Comparison of ENCODE assay signal across 25 cellular contexts in the genomic region with DNA sequence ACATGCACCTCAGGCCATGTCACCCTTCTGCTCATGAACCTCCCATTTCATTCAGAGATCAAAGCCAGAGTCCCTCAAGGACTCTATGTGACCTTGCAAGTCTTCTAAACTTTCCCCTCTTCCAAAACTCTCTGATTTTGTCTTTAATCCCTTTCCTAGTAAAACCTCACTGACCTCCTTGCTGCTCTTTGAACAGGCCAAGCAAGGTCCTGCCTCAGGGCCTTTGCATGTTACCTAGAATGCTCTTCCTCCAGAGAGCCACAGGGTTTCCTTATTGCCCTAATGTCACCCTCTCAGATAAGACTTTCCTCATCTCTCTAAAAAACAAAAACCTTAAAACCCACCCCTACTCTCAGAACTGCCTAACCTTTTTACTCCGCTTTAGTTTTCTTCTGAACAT. TPM values are rescaled to one million over a fixed set of nuclear protein-coding genes. Genes with fewer than 3 reads are reported as not detected.
"Had no signal": no experiment of that assay in that cellular context is flagged by ENCODE, and none has a peak within 500 bp of the region (broad histone marks: within the 10 kb centered on the region; RNA-seq: fewer than 3 reads in every experiment).

No MANE protein-coding gene starts in this region.

- ATAC-seq: activated CD8-positive, alpha-beta memory T cell treated with anti-CD3 and anti-CD28 coated beads, Interleukin-2, amount 10 ng/mL, durations not matched to agents 7 days and 5 days; activated naive CD4-positive, alpha-beta T cell treated with anti-CD3 and anti-CD28 coated beads, Interleukin-2, amount 50 U/mL, for 72 hours; PC-3; SK-N-SH treated with all-trans-retinoic acid at 6 μM for 48 hours had no signal

- H3K9me3 ChIP-seq: adrenal gland, SJSA1 had no signal

- H3K27me3 ChIP-seq: adrenal gland, SJSA1 had no signal

- H3K27ac Mint-ChIP-seq: activated CD4-positive, alpha-beta T cell treated with anti-CD3 and anti-CD28 coated beads, Interleukin-2, amount 10 ng/mL, durations not matched to agents 7 days and 5 days; activated T-helper 1 cell treated with anti-CD3 and anti-CD28 coated beads, Interleukin-12 subunit alpha, Interleukin-12 subunit beta, Interleukin-2, Interleukin-4 antibody, amounts not matched to agents 30 ng/mL and 10 ng/mL and 1 ng/mL, durations not matched to agents 14 hours and 24 hours and 36 hours; T-helper 1 cell treated with Interleukin-12 subunit alpha and Interleukin-12 subunit beta and Interleukin-4 antibody, amounts not matched to agents 30 μg/mL and 1 μg/mL, for 36 hours had no signal

- H3K36me3 ChIP-seq: adrenal gland, SJSA1 had no signal

- H3K4me3 ChIP-seq: adrenal gland, SJSA1 had no signal

- H3K9me3 Mint-ChIP-seq: activated T-cell treated with anti-CD3 and anti-CD28 coated beads, Interleukin-2, amount 50 U/mL, for 24 hours had no signal

- H3K27ac ChIP-seq: SJSA1 had no signal

- H3K27me3 Mint-ChIP-seq: activated CD4-positive, alpha-beta T cell treated with anti-CD3 and anti-CD28 coated beads, Interleukin-2, amount 10 ng/mL, durations not matched to agents 7 days and 5 days; activated T-cell treated with anti-CD3 and anti-CD28 coated beads, Interleukin-2, amount 50 U/mL, for 24 hours had no signal

- H3K4me3 Mint-ChIP-seq: activated CD4-positive, alpha-beta T cell treated with anti-CD3 and anti-CD28 coated beads, Interleukin-2, amount 10 ng/mL, durations not matched to agents 7 days and 5 days; activated CD8-positive, alpha-beta memory T cell treated with anti-CD3 and anti-CD28 coated beads, Interleukin-2, amount 10 ng/mL, durations not matched to agents 7 days and 5 days; activated T-cell treated with anti-CD3 and anti-CD28 coated beads, Interleukin-2, amount 50 U/mL, for 24 hours; T-helper 1 cell treated with Interleukin-12 subunit alpha and Interleukin-12 subunit beta and Interleukin-4 antibody, amounts not matched to agents 30 μg/mL and 1 μg/mL, for 36 hours had no signal

- H3K4me1 ChIP-seq: SJSA1 had no signal

- DNase-seq: activated CD4-positive, alpha-beta T cell treated with anti-CD3 and anti-CD28 coated beads, Interleukin-2, amount 10 ng/mL, durations not matched to agents 7 days and 5 days; activated CD4-positive, CD25-positive, alpha-beta regulatory T cell treated with anti-CD3 and anti-CD28 coated beads, Interleukin-2, amount 50 U/mL, for 72 hours; activated CD8-positive, alpha-beta memory T cell treated with anti-CD3 and anti-CD28 coated beads, Interleukin-2, amount 10 ng/mL, durations not matched to agents 7 days and 5 days; activated effector memory CD4-positive, alpha-beta T cell treated with anti-CD3 and anti-CD28 coated beads, Interleukin-2, amount 50 U/mL, for 16 hours; activated naive CD4-positive, alpha-beta T cell treated with Interleukin-2 at 50 U/mL for 16 hours; activated T-cell treated with anti-CD3 and anti-CD28 coated beads, Interleukin-2, amount 50 U/mL, for 24 hours; adrenal gland; anterior cingulate cortex; caudate nucleus; Karpas-422; MM.1S; NCI-H1105; NCI-H1436; NCI-H1694 treated with DMSO at 0.1 percent for 48 hours; NCI-H2029 treated with DMSO at 0.1 percent for 48 hours; NCI-H345; NCI-H510A; PC-3; SHP77 had no signal

RNA-seq across cellular contexts. Expression of a gene that starts 26.6 kb away (rescaled TPM):
- total RNA-seq: cerebellum, PC-3, SJSA1 had no signal

RNA-seq across cellular contexts. Expression of a gene that starts 58.1 kb away (rescaled TPM):
- total RNA-seq: activated CD4-positive, alpha-beta T cell treated with anti-CD3 and anti-CD28 coated beads, Interleukin-2, amount 10 ng/mL, durations not matched to agents 7 days and 5 days; activated CD8-positive, alpha-beta memory T cell treated with anti-CD3 and anti-CD28 coated beads, Interleukin-2, amount 10 ng/mL, durations not matched to agents 7 days and 5 days; activated T-helper 1 cell treated with anti-CD3 and anti-CD28 coated beads, Interleukin-12 subunit alpha, Interleukin-12 subunit beta, Interleukin-2, Interleukin-4 antibody, amounts not matched to agents 30 ng/mL and 10 ng/mL and 1 ng/mL, durations not matched to agents 14 hours and 24 hours and 36 hours; adrenal gland; cerebellum; PC-3; SJSA1 had no signal
- polyA plus RNA-seq: adrenal gland had no signal
